29 cellular contexts compared by ENCODE assay signal in genomic region chr5:6392571-6392970, GRCh38. TPM values are rescaled to one million over a fixed set of nuclear protein-coding genes. Genes with fewer than 3 reads are reported as not detected.
"Had no signal": no experiment of that assay in that cellular context is flagged by ENCODE, and none has a peak within 500 bp of the region (broad histone marks: within the 10 kb centered on the region; RNA-seq: fewer than 3 reads in every experiment).

No MANE protein-coding gene starts in this region.

- H3K9me3 Mint-ChIP-seq: activated CD4-positive, alpha-beta memory T cell treated with anti-CD3 and anti-CD28 coated beads, Interleukin-2, amount 10 ng/mL, durations not matched to agents 7 days and 5 days; activated naive CD4-positive, alpha-beta T cell treated with anti-CD3 and anti-CD28 coated beads, Interleukin-2, amount 50 U/mL, for 24 hours; activated T-cell treated with anti-CD3 and anti-CD28 coated beads, Interleukin-2, amount 50 U/mL, for 4 hours; activated T-helper 17 cell treated with anti-CD3 and anti-CD28 coated beads, Interleukin-2, amount 50 U/mL, for 72 hours; T-helper 2 cell treated with Interferon-gamma antibody and Interleukin-4, amounts not matched to agents 5 μg/mL and 100 μg/mL, for 36 hours had no signal

- H3K4me1 Mint-ChIP-seq: activated CD4-positive, alpha-beta T cell treated with anti-CD3 and anti-CD28 coated beads for 36 hours; activated naive CD8-positive, alpha-beta T cell treated with anti-CD3 and anti-CD28 coated beads, Interleukin-2, amount 10 ng/mL, durations not matched to agents 7 days and 5 days; activated T-helper 17 cell treated with anti-CD3 and anti-CD28 coated beads, Interleukin-2, amount 50 U/mL, for 72 hours; brain had no signal

- H3K27ac Mint-ChIP-seq: activated CD4-positive, alpha-beta memory T cell treated with anti-CD3 and anti-CD28 coated beads, Interleukin-2, amount 10 ng/mL, durations not matched to agents 7 days and 5 days; activated CD4-positive, alpha-beta T cell treated with anti-CD3 and anti-CD28 coated beads for 36 hours; activated naive CD4-positive, alpha-beta T cell treated with anti-CD3 and anti-CD28 coated beads, Interleukin-2, amount 50 U/mL, for 24 hours; activated naive CD8-positive, alpha-beta T cell treated with anti-CD3 and anti-CD28 coated beads, Interleukin-2, amount 10 ng/mL, durations not matched to agents 7 days and 5 days; activated T-helper 17 cell treated with anti-CD3 and anti-CD28 coated beads, Interleukin-2, amount 50 U/mL, for 72 hours; T-helper 17 cell; T-helper 2 cell treated with Interferon-gamma antibody and Interleukin-4, amounts not matched to agents 5 μg/mL and 100 μg/mL, for 36 hours had no signal

- DNase-seq: activated CD4-positive, alpha-beta memory T cell treated with anti-CD3 and anti-CD28 coated beads, Interleukin-2, amount 10 ng/mL, durations not matched to agents 7 days and 5 days; activated CD4-positive, alpha-beta T cell treated with anti-CD3 and anti-CD28 coated beads for 36 hours; activated CD4-positive, alpha-beta T cell treated with anti-CD3 and anti-CD28 coated beads, Interleukin-2, amount 10 ng/mL, durations not matched to agents 7 days and 5 days; activated CD4-positive, alpha-beta T cell treated with anti-CD3 and anti-CD28 coated beads, Interleukin-2, amount 50 U/mL, for 4 hours; activated CD4-positive, CD25-positive, alpha-beta regulatory T cell; activated CD4-positive, CD25-positive, alpha-beta regulatory T cell treated with anti-CD3 and anti-CD28 coated beads, Interleukin-2, amount 50 U/mL, for 72 hours; activated effector memory CD4-positive, alpha-beta T cell treated with Interleukin-2 at 50 U/mL for 16 hours; activated gamma-delta T cell treated with Interleukin-2 at 50 U/mL for 16 hours; activated naive CD4-positive, alpha-beta T cell treated with Interleukin-2 at 50 U/mL for 16 hours; activated naive CD8-positive, alpha-beta T cell treated with anti-CD3 and anti-CD28 coated beads, Interleukin-2, amount 10 ng/mL, durations not matched to agents 7 days and 5 days; activated T-cell treated with anti-CD3 and anti-CD28 coated beads, Interleukin-2, amount 50 U/mL, for 4 hours; central memory CD4-positive, alpha-beta T cell; cerebellar nuclear complex; colonic mucosa; effector CD8-positive, alpha-beta T cell; foreskin fibroblast; T-helper 1 cell; T-helper 17 cell; T1000; WERI-Rb-1 had no signal

- ATAC-seq: activated CD4-positive, alpha-beta T cell treated with anti-CD3 and anti-CD28 coated beads for 36 hours; activated T-cell treated with anti-CD3 and anti-CD28 coated beads, Interleukin-2, amount 50 U/mL, for 4 hours; activated T-helper 17 cell treated with anti-CD3 and anti-CD28 coated beads, Interleukin-2, amount 50 U/mL, for 72 hours; esophagus mucosa; T-helper 17 cell had no signal

- H3K36me3 Mint-ChIP-seq: activated naive CD8-positive, alpha-beta T cell treated with anti-CD3 and anti-CD28 coated beads, Interleukin-2, amount 10 ng/mL, durations not matched to agents 7 days and 5 days; brain had no signal

- H3K27me3 ChIP-seq: ascending aorta, cardiac muscle cell, colonic mucosa had no signal

- H3K4me3 ChIP-seq: ascending aorta, breast epithelium, cardiac muscle cell, colonic mucosa had no signal

- H3K4me1 ChIP-seq: ascending aorta, breast epithelium, colonic mucosa had no signal

- H3K9me3 ChIP-seq: ascending aorta, breast epithelium, colonic mucosa had no signal

- H3K36me3 ChIP-seq: ascending aorta, breast epithelium, cardiac muscle cell, colonic mucosa, WERI-Rb-1 had no signal

- H3K4me3 Mint-ChIP-seq: activated CD4-positive, alpha-beta memory T cell treated with anti-CD3 and anti-CD28 coated beads, Interleukin-2, amount 10 ng/mL, durations not matched to agents 7 days and 5 days; activated CD4-positive, alpha-beta T cell treated with anti-CD3 and anti-CD28 coated beads for 36 hours; activated CD4-positive, alpha-beta T cell treated with anti-CD3 and anti-CD28 coated beads, Interleukin-2, amount 10 ng/mL, durations not matched to agents 7 days and 5 days; activated naive CD4-positive, alpha-beta T cell treated with anti-CD3 and anti-CD28 coated beads, Interleukin-2, amount 50 U/mL, for 24 hours; activated naive CD8-positive, alpha-beta T cell treated with anti-CD3 and anti-CD28 coated beads, Interleukin-2, amount 10 ng/mL, durations not matched to agents 7 days and 5 days; activated T-cell treated with anti-CD3 and anti-CD28 coated beads, Interleukin-2, amount 50 U/mL, for 4 hours; activated T-helper 17 cell treated with anti-CD3 and anti-CD28 coated beads, Interleukin-2, amount 50 U/mL, for 72 hours; brain; T-helper 17 cell; T-helper 2 cell treated with Interferon-gamma antibody and Interleukin-4, amounts not matched to agents 5 μg/mL and 100 μg/mL, for 36 hours had no signal

- H3K27ac ChIP-seq: ascending aorta, breast epithelium, cardiac muscle cell, colonic mucosa, WERI-Rb-1 had no signal

RNA-seq across cellular contexts. Expression of gene UBE2QL1, which starts 56.1 kb away (rescaled TPM):
- total RNA-seq: activated CD4-positive, alpha-beta T cell treated with anti-CD3 and anti-CD28 coated beads for 36 hours; activated CD4-positive, alpha-beta T cell treated with anti-CD3 and anti-CD28 coated beads, Interleukin-2, amount 10 ng/mL, durations not matched to agents 7 days and 5 days; activated naive CD8-positive, alpha-beta T cell treated with anti-CD3 and anti-CD28 coated beads, Interleukin-2, amount 10 ng/mL, durations not matched to agents 7 days and 5 days; activated T-cell treated with anti-CD3 and anti-CD28 coated beads, Interleukin-2, amount 50 U/mL, for 4 hours; activated T-helper 17 cell treated with anti-CD3 and anti-CD28 coated beads, Interleukin-2, amount 50 U/mL, for 72 hours; epithelial cell of proximal tubule; esophagus mucosa had no signal
